ENCODE assay signal across 2 cellular contexts in the genomic region with DNA sequence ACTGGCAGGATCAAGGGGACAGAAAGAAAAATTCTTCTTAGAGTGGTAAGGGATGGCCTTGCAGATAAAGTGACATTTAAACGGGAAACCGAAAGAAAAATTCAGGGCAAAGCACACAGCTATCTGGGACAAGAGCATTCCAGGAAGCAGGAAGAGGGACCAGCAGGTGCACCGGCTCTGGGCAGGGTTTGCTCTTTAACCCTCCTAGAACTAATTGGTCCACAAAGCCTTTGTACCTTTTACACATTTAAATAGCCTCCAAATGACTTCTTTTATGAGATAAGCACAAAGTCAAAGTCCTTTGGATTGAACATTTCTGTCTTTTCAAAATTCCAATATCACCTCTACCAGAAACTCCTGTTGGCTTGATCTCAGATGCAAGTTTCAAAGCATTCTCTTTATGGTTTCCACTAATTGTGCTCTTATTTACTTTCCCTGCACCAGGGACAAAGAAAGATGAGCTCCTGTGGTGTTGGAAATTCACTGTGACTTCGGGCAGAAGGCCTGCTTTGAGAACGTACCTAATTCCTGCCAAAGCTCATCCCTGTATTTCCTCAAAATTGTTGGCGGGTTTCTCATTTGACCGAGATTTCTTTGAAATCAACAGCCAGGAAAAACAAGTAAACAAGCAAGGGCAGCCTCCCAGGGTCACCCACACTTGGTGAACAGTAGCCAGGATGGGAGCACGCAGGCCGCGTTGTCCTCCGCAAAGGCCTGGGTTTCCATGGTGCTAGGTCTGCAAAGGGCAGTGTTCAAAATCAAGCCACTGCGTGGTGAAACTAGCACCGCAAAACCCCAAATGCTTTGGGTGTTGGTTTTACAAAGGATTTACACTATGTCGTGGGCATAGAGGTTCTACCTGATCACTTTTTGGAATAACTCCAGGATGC.
TF ChIP-seq lines count a peak whose summit lies in the region.

No MANE protein-coding gene starts in this region.

TF ChIP-seq in GM23338, 12 proteins besides CTCF, POLR2A, EP300 and RAD21 (continued from another document):
- TF ChIP-seq, protein P1, sequence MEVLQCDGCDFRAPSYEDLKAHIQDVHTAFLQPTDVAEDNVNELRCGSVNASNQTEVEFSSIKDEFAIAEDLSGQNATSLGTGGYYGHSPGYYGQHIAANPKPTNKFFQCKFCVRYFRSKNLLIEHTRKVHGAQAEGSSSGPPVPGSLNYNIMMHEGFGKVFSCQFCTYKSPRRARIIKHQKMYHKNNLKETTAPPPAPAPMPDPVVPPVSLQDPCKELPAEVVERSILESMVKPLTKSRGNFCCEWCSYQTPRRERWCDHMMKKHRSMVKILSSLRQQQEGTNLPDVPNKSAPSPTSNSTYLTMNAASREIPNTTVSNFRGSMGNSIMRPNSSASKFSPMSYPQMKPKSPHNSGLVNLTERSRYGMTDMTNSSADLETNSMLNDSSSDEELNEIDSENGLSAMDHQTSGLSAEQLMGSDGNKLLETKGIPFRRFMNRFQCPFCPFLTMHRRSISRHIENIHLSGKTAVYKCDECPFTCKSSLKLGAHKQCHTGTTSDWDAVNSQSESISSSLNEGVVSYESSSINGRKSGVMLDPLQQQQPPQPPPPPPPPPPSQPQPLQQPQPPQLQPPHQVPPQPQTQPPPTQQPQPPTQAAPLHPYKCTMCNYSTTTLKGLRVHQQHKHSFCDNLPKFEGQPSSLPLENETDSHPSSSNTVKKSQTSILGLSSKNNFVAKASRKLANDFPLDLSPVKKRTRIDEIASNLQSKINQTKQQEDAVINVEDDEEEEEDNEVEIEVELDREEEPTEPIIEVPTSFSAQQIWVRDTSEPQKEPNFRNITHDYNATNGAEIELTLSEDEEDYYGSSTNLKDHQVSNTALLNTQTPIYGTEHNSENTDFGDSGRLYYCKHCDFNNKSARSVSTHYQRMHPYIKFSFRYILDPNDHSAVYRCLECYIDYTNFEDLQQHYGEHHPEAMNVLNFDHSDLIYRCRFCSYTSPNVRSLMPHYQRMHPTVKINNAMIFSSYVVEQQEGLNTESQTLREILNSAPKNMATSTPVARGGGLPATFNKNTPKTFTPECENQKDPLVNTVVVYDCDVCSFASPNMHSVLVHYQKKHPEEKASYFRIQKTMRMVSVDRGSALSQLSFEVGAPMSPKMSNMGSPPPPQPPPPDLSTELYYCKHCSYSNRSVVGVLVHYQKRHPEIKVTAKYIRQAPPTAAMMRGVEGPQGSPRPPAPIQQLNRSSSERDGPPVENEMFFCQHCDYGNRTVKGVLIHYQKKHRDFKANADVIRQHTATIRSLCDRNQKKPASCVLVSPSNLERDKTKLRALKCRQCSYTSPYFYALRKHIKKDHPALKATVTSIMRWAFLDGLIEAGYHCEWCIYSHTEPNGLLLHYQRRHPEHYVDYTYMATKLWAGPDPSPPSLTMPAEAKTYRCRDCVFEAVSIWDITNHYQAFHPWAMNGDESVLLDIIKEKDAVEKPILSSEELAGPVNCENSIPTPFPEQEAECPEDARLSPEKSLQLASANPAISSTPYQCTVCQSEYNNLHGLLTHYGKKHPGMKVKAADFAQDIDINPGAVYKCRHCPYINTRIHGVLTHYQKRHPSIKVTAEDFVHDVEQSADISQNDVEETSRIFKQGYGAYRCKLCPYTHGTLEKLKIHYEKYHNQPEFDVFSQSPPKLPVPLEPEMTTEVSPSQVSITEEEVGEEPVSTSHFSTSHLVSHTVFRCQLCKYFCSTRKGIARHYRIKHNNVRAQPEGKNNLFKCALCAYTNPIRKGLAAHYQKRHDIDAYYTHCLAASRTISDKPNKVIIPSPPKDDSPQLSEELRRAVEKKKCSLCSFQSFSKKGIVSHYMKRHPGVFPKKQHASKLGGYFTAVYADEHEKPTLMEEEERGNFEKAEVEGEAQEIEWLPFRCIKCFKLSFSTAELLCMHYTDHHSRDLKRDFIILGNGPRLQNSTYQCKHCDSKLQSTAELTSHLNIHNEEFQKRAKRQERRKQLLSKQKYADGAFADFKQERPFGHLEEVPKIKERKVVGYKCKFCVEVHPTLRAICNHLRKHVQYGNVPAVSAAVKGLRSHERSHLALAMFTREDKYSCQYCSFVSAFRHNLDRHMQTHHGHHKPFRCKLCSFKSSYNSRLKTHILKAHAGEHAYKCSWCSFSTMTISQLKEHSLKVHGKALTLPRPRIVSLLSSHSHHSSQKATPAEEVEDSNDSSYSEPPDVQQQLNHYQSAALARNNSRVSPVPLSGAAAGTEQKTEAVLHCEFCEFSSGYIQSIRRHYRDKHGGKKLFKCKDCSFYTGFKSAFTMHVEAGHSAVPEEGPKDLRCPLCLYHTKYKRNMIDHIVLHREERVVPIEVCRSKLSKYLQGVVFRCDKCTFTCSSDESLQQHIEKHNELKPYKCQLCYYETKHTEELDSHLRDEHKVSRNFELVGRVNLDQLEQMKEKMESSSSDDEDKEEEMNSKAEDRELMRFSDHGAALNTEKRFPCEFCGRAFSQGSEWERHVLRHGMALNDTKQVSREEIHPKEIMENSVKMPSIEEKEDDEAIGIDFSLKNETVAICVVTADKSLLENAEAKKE (CRISPR knock-in tag; IDR thresholded peaks at IDR 0.05): no peak
- TF ChIP-seq, protein P2, sequence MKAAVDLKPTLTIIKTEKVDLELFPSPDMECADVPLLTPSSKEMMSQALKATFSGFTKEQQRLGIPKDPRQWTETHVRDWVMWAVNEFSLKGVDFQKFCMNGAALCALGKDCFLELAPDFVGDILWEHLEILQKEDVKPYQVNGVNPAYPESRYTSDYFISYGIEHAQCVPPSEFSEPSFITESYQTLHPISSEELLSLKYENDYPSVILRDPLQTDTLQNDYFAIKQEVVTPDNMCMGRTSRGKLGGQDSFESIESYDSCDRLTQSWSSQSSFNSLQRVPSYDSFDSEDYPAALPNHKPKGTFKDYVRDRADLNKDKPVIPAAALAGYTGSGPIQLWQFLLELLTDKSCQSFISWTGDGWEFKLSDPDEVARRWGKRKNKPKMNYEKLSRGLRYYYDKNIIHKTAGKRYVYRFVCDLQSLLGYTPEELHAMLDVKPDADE (IDR thresholded peaks at IDR 0.05): no peak
TF ChIP-seq in GM23338: peak in this region for 0.

TF ChIP-seq in WTC11, 78 proteins besides CTCF, POLR2A, EP300 and RAD21 (continued from another document):
- TF ChIP-seq, protein P3, sequence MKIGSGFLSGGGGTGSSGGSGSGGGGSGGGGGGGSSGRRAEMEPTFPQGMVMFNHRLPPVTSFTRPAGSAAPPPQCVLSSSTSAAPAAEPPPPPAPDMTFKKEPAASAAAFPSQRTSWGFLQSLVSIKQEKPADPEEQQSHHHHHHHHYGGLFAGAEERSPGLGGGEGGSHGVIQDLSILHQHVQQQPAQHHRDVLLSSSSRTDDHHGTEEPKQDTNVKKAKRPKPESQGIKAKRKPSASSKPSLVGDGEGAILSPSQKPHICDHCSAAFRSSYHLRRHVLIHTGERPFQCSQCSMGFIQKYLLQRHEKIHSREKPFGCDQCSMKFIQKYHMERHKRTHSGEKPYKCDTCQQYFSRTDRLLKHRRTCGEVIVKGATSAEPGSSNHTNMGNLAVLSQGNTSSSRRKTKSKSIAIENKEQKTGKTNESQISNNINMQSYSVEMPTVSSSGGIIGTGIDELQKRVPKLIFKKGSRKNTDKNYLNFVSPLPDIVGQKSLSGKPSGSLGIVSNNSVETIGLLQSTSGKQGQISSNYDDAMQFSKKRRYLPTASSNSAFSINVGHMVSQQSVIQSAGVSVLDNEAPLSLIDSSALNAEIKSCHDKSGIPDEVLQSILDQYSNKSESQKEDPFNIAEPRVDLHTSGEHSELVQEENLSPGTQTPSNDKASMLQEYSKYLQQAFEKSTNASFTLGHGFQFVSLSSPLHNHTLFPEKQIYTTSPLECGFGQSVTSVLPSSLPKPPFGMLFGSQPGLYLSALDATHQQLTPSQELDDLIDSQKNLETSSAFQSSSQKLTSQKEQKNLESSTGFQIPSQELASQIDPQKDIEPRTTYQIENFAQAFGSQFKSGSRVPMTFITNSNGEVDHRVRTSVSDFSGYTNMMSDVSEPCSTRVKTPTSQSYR (CRISPR knock-in tag; IDR thresholded peaks at IDR 0.05): no peak
